In the genomic region with DNA sequence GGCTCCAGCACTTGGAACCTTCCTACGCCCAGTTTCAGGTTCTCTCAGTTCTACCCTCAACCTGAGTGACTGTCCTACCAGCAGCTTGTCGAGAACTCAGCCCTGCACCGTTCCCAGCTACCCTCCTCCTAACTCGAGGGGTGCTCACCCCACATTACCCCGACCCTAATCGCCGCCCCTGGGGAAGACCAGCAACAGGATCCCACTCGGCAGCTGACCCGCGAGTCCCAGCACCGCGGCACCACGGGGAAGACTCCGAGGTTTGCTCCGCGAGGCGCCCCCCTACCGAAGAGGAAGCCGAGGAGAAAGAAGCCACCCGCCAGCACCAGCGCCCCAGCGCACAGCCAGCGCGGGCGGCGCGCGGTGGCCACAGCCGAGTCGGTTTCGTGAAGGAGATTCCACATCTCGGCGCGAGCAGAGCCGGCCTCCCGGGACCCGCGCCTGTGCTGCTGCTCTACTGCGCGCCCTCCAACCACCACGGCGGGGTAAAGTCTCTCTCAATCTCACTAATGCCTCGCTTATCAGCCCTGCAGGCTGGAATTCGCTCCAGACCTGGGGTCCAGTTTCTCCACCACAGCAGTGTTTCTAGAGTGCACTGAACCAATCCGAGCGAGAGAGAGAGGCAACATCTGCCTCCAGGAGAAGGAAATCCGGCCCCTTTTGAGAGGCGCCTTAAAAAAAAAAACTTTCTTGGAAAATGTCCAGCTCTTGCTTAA, we compare ENCODE assay signal across 9 cellular contexts. TPM values are rescaled to one million over a fixed set of nuclear protein-coding genes. Genes with fewer than 3 reads are reported as not detected.
DNase-seq lines count a peak whose midpoint lies in the region; ATAC-seq and TF ChIP-seq lines count a peak whose summit lies in the region.
"Had no signal": no experiment of that assay in that cellular context is flagged by ENCODE, and none has a peak within 500 bp of the region (broad histone marks: within the 10 kb centered on the region; RNA-seq: fewer than 3 reads in every experiment).

TSS of gene FOLH1 (minus strand) at position 597 of the 716 bp plus-strand sequence. CDS start at position 404, 193 bp downstream.

- H3K4me1 Mint-ChIP-seq in stimulated activated memory B cell treated with anti-CD40 and anti-IgM and Interleukin-4, amounts not matched to agents 10 μg/mL and 1 μg/mL and 100 μg/mL, for 72 hours, result no peaks in the 10 kb centered on the region

- WGBS in GM23248 (ENCODE audit: low coverage in 1 of 2, low lambda C conversion rate in 2 of 2, missing lambda C conversion rate in 2 of 2), 2 experiments, result 1 to 2% methylated on average over 45 to 48 of the region's 48 CpGs

- no peaks in the 10 kb centered on the region for H3K9me3 ChIP-seq in GM23248 (ENCODE audit: low read depth)
- no peaks in the 10 kb centered on the region for H3K9me3 ChIP-seq in iPS-15b (ENCODE audit: control insufficient read depth, insufficient read depth, low read length)

- H3K27ac ChIP-seq in GM23248, result no peak within 1 kb of the TSS
- peak within 1 kb of the TSS; percentile 99 for H3K27ac ChIP-seq in VCaP

- no peaks in the 10 kb centered on the region for H3K9me3 Mint-ChIP-seq in stimulated activated memory B cell treated with anti-CD40 and anti-IgM and Interleukin-4, amounts not matched to agents 10 μg/mL and 1 μg/mL and 100 μg/mL, for 72 hours

- H3F3A ChIP-seq in GM23248 (ENCODE audit: insufficient read depth), result no peaks in the 10 kb centered on the region

- DNase-seq in GM23248 (peak; percentile 24), T-helper 9 cell (no peak), amniotic stem cell (lab: John Stamatoyannopoulos, UW) (no peak)
- no peak for DNase-seq in stimulated activated CD4-positive, alpha-beta T cell treated with anti-CD3 and anti-CD28 coated beads, Interleukin-12 subunit alpha, Interleukin-12 subunit beta, amount 100 ng/mL, for 4 hours

- peak within 1 kb of the TSS; percentile 76 for H2AFZ ChIP-seq in GM23248

- H3K27me3 ChIP-seq in GM23248 (replicated peaks; ENCODE audit: insufficient read depth) (0 out of 2 replicates have a peak, but pooled peaks cover 8% of the 10 kb centered on the region), iPS-15b (ENCODE audit: control insufficient read depth, insufficient read depth, low read length) (peaks cover 10% of the 10 kb centered on the region)

- H3K4me3 ChIP-seq in GM23248 (peak within 1 kb of the TSS; percentile 68), iPS-15b (ENCODE audit: low read depth, low read length) (peak within 1 kb of the TSS; percentile 31)

- peak within 1 kb of the TSS; percentile 54 for H3K4me2 ChIP-seq in GM23248 (ENCODE audit: unreplicated experiment)

- no peaks in the 10 kb centered on the region for H3K4me1 ChIP-seq in GM23248 (ENCODE audit: insufficient read depth)
- H3K4me1 ChIP-seq in iPS-15b (ENCODE audit: control insufficient read depth, insufficient read depth, low read length), result no peaks in the 10 kb centered on the region

- H3K79me2 ChIP-seq in GM23248 (ENCODE audit: insufficient read depth), result no peaks in the 10 kb centered on the region

- no peaks in the 10 kb centered on the region for H4K20me1 ChIP-seq in GM23248 (ENCODE audit: insufficient read depth)

- no peaks in the 10 kb centered on the region for H3K36me3 ChIP-seq in GM23248 (ENCODE audit: low read depth)
- no peaks in the 10 kb centered on the region for H3K36me3 ChIP-seq in iPS-15b (ENCODE audit: control insufficient read depth, insufficient read depth, low read length)

- no peak within 1 kb of the TSS for H3K4me3 Mint-ChIP-seq in stimulated activated memory B cell treated with anti-CD40 and anti-IgM and Interleukin-4, amounts not matched to agents 10 μg/mL and 1 μg/mL and 100 μg/mL, for 72 hours

- in situ Hi-C loops in GM23248 (cut with MboI), result no loop called here

- H3K9me2 ChIP-seq in GM23248 (ENCODE audit: insufficient read depth), result no peaks in the 10 kb centered on the region

- ATAC-seq in stimulated activated memory B cell treated with anti-CD40 and anti-IgM and Interleukin-4, amounts not matched to agents 10 μg/mL and 1 μg/mL and 100 μg/mL, for 72 hours, result peak; percentile 55
- ATAC-seq in HG03571 (IDR thresholded peaks at IDR 0.05; ENCODE audit: unreplicated experiment), result no peak

- no peak within 1 kb of the TSS for H3K27ac Mint-ChIP-seq in stimulated activated memory B cell treated with anti-CD40 and anti-IgM and Interleukin-4, amounts not matched to agents 10 μg/mL and 1 μg/mL and 100 μg/mL, for 72 hours

- H3K27me3 Mint-ChIP-seq in stimulated activated memory B cell treated with anti-CD40 and anti-IgM and Interleukin-4, amounts not matched to agents 10 μg/mL and 1 μg/mL and 100 μg/mL, for 72 hours, result peaks cover 9% of the 10 kb centered on the region

- H3K36me3 Mint-ChIP-seq in stimulated activated memory B cell treated with anti-CD40 and anti-IgM and Interleukin-4, amounts not matched to agents 10 μg/mL and 1 μg/mL and 100 μg/mL, for 72 hours, result no peaks in the 10 kb centered on the region

- H3K9ac ChIP-seq in GM23248, result no peak within 1 kb of the TSS
- H3K9ac ChIP-seq in iPS-15b (ENCODE audit: low read depth, low read length), result no peak within 1 kb of the TSS

- TF ChIP-seq CTCF in VCaP (conservative IDR thresholded peaks at IDR 0.05), result no peak

RNA-seq across cellular contexts. Expression of gene FOLH1, which starts in this region (rescaled TPM):
- not detected in 2 replicates for total RNA-seq in GM23248 (2014; rRNA removed; shearing (Covaris generic))
- polyA plus RNA-seq in GM23248 (2016; fragmentation: Nextera tagmentation; extraction: Ambion mirVana), result not detected in 2 replicates
- total RNA-seq: activated CD8-positive, alpha-beta memory T cell treated with anti-CD3 and anti-CD28 coated beads for 36 hours had no signal

Comparison
In these comparisons a context has a peak if more than half of its experiments do, and no peak if none do; other contexts are left out.
1. Peak in DNase-seq, H3K4me3 ChIP-seq and H3K4me2 ChIP-seq in GM23248; RNA of the gene not detected or under 1 TPM.